In genomic region chr1:67146101-67146500, GRCh38 we compare ENCODE assay signal across 33 cellular contexts. TPM values are rescaled to one million over a fixed set of nuclear protein-coding genes. Genes with fewer than 3 reads are reported as not detected.
"Had no signal": no experiment of that assay in that cellular context is flagged by ENCODE, and none has a peak within 500 bp of the region (broad histone marks: within the 10 kb centered on the region; RNA-seq: fewer than 3 reads in every experiment).

No MANE protein-coding gene starts in this region.

- H3K4me3 ChIP-seq: SK-N-MC had no signal

- H3K27ac Mint-ChIP-seq: activated B cell treated with CpG ODN at 0.5 μM for 24 hours; activated CD4-positive, alpha-beta memory T cell treated with anti-CD3 and anti-CD28 coated beads for 36 hours; activated CD4-positive, alpha-beta T cell treated with anti-CD3 and anti-CD28 coated beads, Interleukin-2, amount 10 ng/mL, durations not matched to agents 7 days and 5 days had no signal

- H3K9me3 Mint-ChIP-seq: activated B cell treated with CpG ODN at 0.5 μM for 24 hours; activated CD4-positive, alpha-beta memory T cell treated with anti-CD3 and anti-CD28 coated beads for 36 hours; activated CD4-positive, alpha-beta T cell treated with anti-CD3 and anti-CD28 coated beads, Interleukin-2, amount 10 ng/mL, durations not matched to agents 7 days and 5 days; activated naive CD4-positive, alpha-beta T cell treated with anti-CD3 and anti-CD28 coated beads, Interleukin-2, amount 50 U/mL, for 72 hours; activated T-helper 1 cell treated with anti-CD3 and anti-CD28 coated beads, Interleukin-12 subunit alpha, Interleukin-12 subunit beta, Interleukin-2, Interleukin-4 antibody, amounts not matched to agents 30 ng/mL and 10 ng/mL and 1 ng/mL, durations not matched to agents 14 hours and 24 hours and 36 hours; IgD-negative memory B cell had no signal

- DNase-seq: activated B cell treated with CpG ODN at 0.5 μM for 24 hours; activated CD4-positive, alpha-beta memory T cell treated with anti-CD3 and anti-CD28 coated beads for 36 hours; activated CD4-positive, alpha-beta T cell treated with anti-CD3 and anti-CD28 coated beads for 1 hour; activated CD4-positive, alpha-beta T cell treated with anti-CD3 and anti-CD28 coated beads, Interleukin-2, amount 10 ng/mL, durations not matched to agents 7 days and 5 days; activated CD8-positive, alpha-beta memory T cell treated with anti-CD3 and anti-CD28 coated beads, Interleukin-2, amount 50 U/mL, for 4 hours; activated effector memory CD4-positive, alpha-beta T cell treated with anti-CD3 and anti-CD28 coated beads, Interleukin-2, amount 50 U/mL, for 16 hours; activated naive CD4-positive, alpha-beta T cell treated with Interleukin-2 at 50 U/mL for 16 hours; activated T-cell treated with anti-CD3 and anti-CD28 coated beads, Interleukin-2, amount 50 U/mL, for 1 hour; central memory CD4-positive, alpha-beta T cell; KG1; MV-4-11; NCI-H1092 treated with DMSO at 0.1 percent for 48 hours; NCI-H1417 treated with DMSO at 0.1 percent for 48 hours; NCI-H1694 treated with DMSO at 0.1 percent for 48 hours; NCI-H2029 treated with DMSO at 0.1 percent for 48 hours; NCI-H345; NCI-H510A; NCI-H526 treated with DMSO at 0.1 percent for 48 hours; NCI-H82; NK-92 treated with Interleukin-12 subunit alpha and Interleukin-12 subunit beta, amount 100 ng/mL, for 24 hours; OCI-M1; RPMI8226 had no signal

- H3K36me3 Mint-ChIP-seq: activated CD4-positive, alpha-beta memory T cell treated with anti-CD3 and anti-CD28 coated beads for 36 hours; activated naive CD4-positive, alpha-beta T cell treated with anti-CD3 and anti-CD28 coated beads, Interleukin-2, amount 50 U/mL, for 72 hours; IgD-negative memory B cell had no signal

- H3K27me3 Mint-ChIP-seq: activated B cell treated with CpG ODN at 0.5 μM for 24 hours; activated CD4-positive, alpha-beta T cell treated with anti-CD3 and anti-CD28 coated beads, Interleukin-2, amount 10 ng/mL, durations not matched to agents 7 days and 5 days had no signal

- H3K4me3 Mint-ChIP-seq: activated B cell treated with CpG ODN at 0.5 μM for 24 hours; activated CD4-positive, alpha-beta memory T cell treated with anti-CD3 and anti-CD28 coated beads for 36 hours; activated CD4-positive, alpha-beta T cell treated with anti-CD3 and anti-CD28 coated beads, Interleukin-2, amount 10 ng/mL, durations not matched to agents 7 days and 5 days; activated T-helper 1 cell treated with anti-CD3 and anti-CD28 coated beads, Interleukin-12 subunit alpha, Interleukin-12 subunit beta, Interleukin-2, Interleukin-4 antibody, amounts not matched to agents 30 ng/mL and 10 ng/mL and 1 ng/mL, durations not matched to agents 14 hours and 24 hours and 36 hours; IgD-negative memory B cell had no signal

- H3K27ac ChIP-seq: SK-N-MC had no signal

- ATAC-seq: activated naive CD4-positive, alpha-beta T cell treated with anti-CD3 and anti-CD28 coated beads, Interleukin-2, amount 50 U/mL, for 72 hours; Panc1; Right ventricle myocardium inferior had no signal

RNA-seq across cellular contexts. Expression of gene C1orf141, which starts 11.3 kb away (rescaled TPM):
- total RNA-seq: activated B cell treated with CpG ODN at 0.5 μM for 24 hours; activated CD4-positive, alpha-beta T cell treated with anti-CD3 and anti-CD28 coated beads, Interleukin-2, amount 10 ng/mL, durations not matched to agents 7 days and 5 days; activated CD8-positive, alpha-beta memory T cell treated with anti-CD3 and anti-CD28 coated beads for 36 hours; activated T-helper 1 cell treated with anti-CD3 and anti-CD28 coated beads, Interleukin-12 subunit alpha, Interleukin-12 subunit beta, Interleukin-2, Interleukin-4 antibody, amounts not matched to agents 30 ng/mL and 10 ng/mL and 1 ng/mL, durations not matched to agents 14 hours and 24 hours and 36 hours; LHCN-M2; M059J; Right ventricle myocardium inferior; T-helper 1 cell treated with Interleukin-12 subunit alpha and Interleukin-12 subunit beta and Interleukin-4 antibody, amounts not matched to agents 30 ng/mL and 1 ng/mL, for 36 hours had no signal
- polyA plus RNA-seq: adipose tissue, IgD-negative memory B cell had no signal

RNA-seq across cellular contexts. Expression of gene IL23R, which starts 20.2 kb away (rescaled TPM):
- total RNA-seq: activated B cell treated with CpG ODN at 0.5 μM for 24 hours, LHCN-M2, Right ventricle myocardium inferior had no signal
- polyA plus RNA-seq: adipose tissue, IgD-negative memory B cell had no signal
